In the genomic region with DNA sequence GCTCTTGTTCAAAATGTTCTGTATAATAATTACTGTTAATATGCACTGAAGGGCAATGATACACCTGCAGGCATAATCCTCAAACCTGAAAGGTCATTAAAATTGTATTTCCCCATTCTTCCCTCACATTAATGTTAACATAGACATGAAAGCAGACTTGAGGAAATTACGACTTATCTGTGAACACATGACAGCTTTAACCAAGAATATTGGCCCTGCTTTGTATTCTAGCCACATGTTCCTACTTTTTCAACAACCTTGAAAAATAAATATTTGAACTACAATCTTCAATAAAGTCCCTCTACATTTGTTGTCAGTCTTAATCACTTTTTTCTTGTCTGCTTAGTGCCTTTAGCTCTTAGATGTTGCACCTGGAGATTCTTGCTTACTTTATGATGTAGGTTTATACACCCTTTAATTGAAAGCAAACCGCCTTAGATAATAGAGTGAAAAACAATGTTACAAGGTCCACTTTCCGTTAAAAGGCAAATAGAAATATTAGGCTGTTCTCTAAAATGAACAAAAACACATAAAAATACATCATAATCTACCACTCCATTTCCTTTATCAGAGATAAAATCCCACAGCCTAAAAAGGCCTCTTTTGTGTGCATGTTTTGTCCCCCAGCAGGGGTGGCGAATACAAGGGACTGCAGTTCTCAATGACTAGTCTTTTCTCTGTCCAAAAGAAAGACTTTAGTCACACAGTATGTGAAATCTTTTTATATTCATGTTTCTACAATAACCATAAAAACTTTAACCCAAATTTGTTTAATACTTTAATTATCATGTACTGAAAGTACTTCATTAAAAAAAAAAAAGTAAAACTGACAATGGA, we compare ENCODE assay signal across 20 cellular contexts. TPM values are rescaled to one million over a fixed set of nuclear protein-coding genes. Genes with fewer than 3 reads are reported as not detected.
DNase-seq lines count a peak whose midpoint lies in the region; ATAC-seq, FAIRE-seq and TF ChIP-seq lines count a peak whose summit lies in the region.
"Had no signal": no experiment of that assay in that cellular context is flagged by ENCODE, and none has a peak within 500 bp of the region (broad histone marks: within the 10 kb centered on the region; RNA-seq: fewer than 3 reads in every experiment).

No MANE protein-coding gene starts in this region.

- H3K36me3 Mint-ChIP-seq in activated naive CD4-positive, alpha-beta T cell treated with anti-CD3 and anti-CD28 coated beads, Interleukin-2, amount 50 U/mL, for 24 hours, result peaks cover 25% of the 10 kb centered on the region
- H3K36me3 Mint-ChIP-seq in activated naive CD4-positive, alpha-beta T cell treated with anti-CD3 and anti-CD28 coated beads, Interleukin-2, amount 10 ng/mL, durations not matched to agents 7 days and 5 days, result peaks cover 60% of the 10 kb centered on the region
- H3K36me3 Mint-ChIP-seq in T-helper 17 cell (ENCODE audit: low read depth), result peaks cover 10% of the 10 kb centered on the region

- no peak for TF ChIP-seq EP300 in ovary (IDR thresholded peaks at IDR 0.05)

- H3K27ac Mint-ChIP-seq in activated naive CD4-positive, alpha-beta T cell treated with anti-CD3 and anti-CD28 coated beads, Interleukin-2, amount 50 U/mL, for 24 hours, result peak overlapping the region; percentile 59
- no peak overlapping the region for H3K27ac Mint-ChIP-seq in activated naive CD4-positive, alpha-beta T cell treated with anti-CD3 and anti-CD28 coated beads, Interleukin-2, amount 10 ng/mL, durations not matched to agents 7 days and 5 days
- peak overlapping the region; percentile 6 for H3K27ac Mint-ChIP-seq in T-helper 17 cell
- H3K27ac Mint-ChIP-seq: activated naive CD4-positive, alpha-beta T cell treated with anti-CD3 and anti-CD28 coated beads for 36 hours; IgD-negative memory B cell had no signal

- CTCF ChIA-PET in activated naive CD4-positive, alpha-beta T cell treated with anti-CD3 and anti-CD28 coated beads, Interleukin-2, amount 10 ng/mL, durations not matched to agents 7 days and 5 days (lab: Charles Lee), result interaction anchor here (1.1 kb wide), 1 partner anchor 12 kb away, joined by 3 read pairs; no protein-coding TSS in a partner anchor

- no peak for DNase-seq in activated naive CD4-positive, alpha-beta T cell treated with anti-CD3 and anti-CD28 coated beads, Interleukin-2, amount 10 ng/mL, durations not matched to agents 7 days and 5 days
- DNase-seq in T-helper 17 cell, result no peak
- DNase-seq in kidney, result no peak
- DNase-seq in superior temporal gyrus (ENCODE audit: extremely low spot score), result peak; percentile 73
- no peak for DNase-seq in OCI-M2 (lab: John Stamatoyannopoulos, UW; ENCODE audit: unreplicated experiment)
- DNase-seq in ovary, result no peak
- DNase-seq: activated naive CD4-positive, alpha-beta T cell treated with anti-CD3 and anti-CD28 coated beads for 36 hours; DMS79; heart left ventricle; mesenchymal stem cell; NCI-H2029; NCI-H446; spleen; stimulated activated CD8-positive, alpha-beta memory T cell treated with anti-CD3 and anti-CD28 coated beads, Interleukin-4, amount 100 ng/mL, for 48 hours had no signal

- H3K4me1 Mint-ChIP-seq in activated naive CD4-positive, alpha-beta T cell treated with anti-CD3 and anti-CD28 coated beads, Interleukin-2, amount 50 U/mL, for 24 hours, result peaks cover 30% of the 10 kb centered on the region
- peaks cover 16% of the 10 kb centered on the region for H3K4me1 Mint-ChIP-seq in activated naive CD4-positive, alpha-beta T cell treated with anti-CD3 and anti-CD28 coated beads, Interleukin-2, amount 10 ng/mL, durations not matched to agents 7 days and 5 days
- H3K4me1 Mint-ChIP-seq in T-helper 17 cell, result peaks cover 10% of the 10 kb centered on the region

- H3K4me3 Mint-ChIP-seq in activated naive CD4-positive, alpha-beta T cell treated with anti-CD3 and anti-CD28 coated beads, Interleukin-2, amount 50 U/mL, for 24 hours, result no peak overlapping the region
- no peak overlapping the region for H3K4me3 Mint-ChIP-seq in activated naive CD4-positive, alpha-beta T cell treated with anti-CD3 and anti-CD28 coated beads, Interleukin-2, amount 10 ng/mL, durations not matched to agents 7 days and 5 days
- no peak overlapping the region for H3K4me3 Mint-ChIP-seq in T-helper 17 cell
- H3K4me3 Mint-ChIP-seq: activated naive CD4-positive, alpha-beta T cell treated with anti-CD3 and anti-CD28 coated beads for 36 hours; CD14-positive monocyte; IgD-negative memory B cell had no signal

- intact Hi-C loops in kidney (cut with DNase I) (no loop called here), ovary (cut with DNase I) (no loop called here)

- no peaks in the 10 kb centered on the region for H3K27me3 Mint-ChIP-seq in activated naive CD4-positive, alpha-beta T cell treated with anti-CD3 and anti-CD28 coated beads, Interleukin-2, amount 50 U/mL, for 24 hours
- no peaks in the 10 kb centered on the region for H3K27me3 Mint-ChIP-seq in activated naive CD4-positive, alpha-beta T cell treated with anti-CD3 and anti-CD28 coated beads, Interleukin-2, amount 10 ng/mL, durations not matched to agents 7 days and 5 days
- H3K27me3 Mint-ChIP-seq in T-helper 17 cell, result no peaks in the 10 kb centered on the region
- H3K27me3 Mint-ChIP-seq: IgD-negative memory B cell had no signal

- WGBS in ovary, 3 donors, result 89 to 91% (median 89%) methylated on average over 4 of the region's 4 CpGs

- FAIRE-seq in kidney (lab: Jason Lieb, UNC), result peak; percentile 15

- no peaks in the 10 kb centered on the region for H3K27me3 ChIP-seq in ovary
- H3K27me3 ChIP-seq: heart left ventricle, spleen, suprapubic skin had no signal

- peaks cover 26 to 39% of the 10 kb centered on the region in 2 donors for H3K36me3 ChIP-seq in kidney (ENCODE audit: control insufficient read depth in 1 of 2, insufficient read depth in 2 of 2, low read length in 2 of 2)
- H3K36me3 ChIP-seq in ovary, result no peaks in the 10 kb centered on the region

- H3K4me3 ChIP-seq in kidney (ENCODE audit: low read length in 2 of 2) (no peak overlapping the region), ovary (no peak overlapping the region)
- H3K4me3 ChIP-seq: heart left ventricle, spleen, suprapubic skin had no signal

- no peak for TF ChIP-seq POLR2A in ovary (IDR thresholded peaks at IDR 0.05)

- H3K9me3 Mint-ChIP-seq in activated naive CD4-positive, alpha-beta T cell treated with anti-CD3 and anti-CD28 coated beads, Interleukin-2, amount 50 U/mL, for 24 hours, result no peaks in the 10 kb centered on the region
- no peaks in the 10 kb centered on the region for H3K9me3 Mint-ChIP-seq in activated naive CD4-positive, alpha-beta T cell treated with anti-CD3 and anti-CD28 coated beads, Interleukin-2, amount 10 ng/mL, durations not matched to agents 7 days and 5 days
- H3K9me3 Mint-ChIP-seq: activated naive CD4-positive, alpha-beta T cell treated with anti-CD3 and anti-CD28 coated beads for 36 hours; CD14-positive monocyte; IgD-negative memory B cell had no signal

- TF ChIP-seq CTCF in kidney (IDR thresholded peaks at IDR 0.05; ENCODE audit: borderline replicate concordance, extremely low read depth, insufficient read depth) (no peak), ovary (IDR thresholded peaks at IDR 0.05) (no peak)

- H3K9me3 ChIP-seq in T-helper 17 cell (ENCODE audit: control insufficient read depth, low read length, poor library complexity, severe bottlenecking) (no peaks in the 10 kb centered on the region), kidney (ENCODE audit: control insufficient read depth in 1 of 2, low read length in 2 of 2) (no peaks in the 10 kb centered on the region), ovary (no peaks in the 10 kb centered on the region)
- H3K9me3 ChIP-seq: heart left ventricle, spleen, suprapubic skin had no signal

- no peak overlapping the region for H3K9ac ChIP-seq in kidney (ENCODE audit: low read length in 2 of 2)

- no peak overlapping the region for H3K27ac ChIP-seq in kidney (ENCODE audit: low read depth in 2 of 2, low read length in 2 of 2)
- H3K27ac ChIP-seq in ovary, result no peak overlapping the region
- H3K27ac ChIP-seq: heart left ventricle, HL-60, spleen, suprapubic skin had no signal

- ATAC-seq in T-helper 17 cell (no peak), HG02973 (IDR thresholded peaks at IDR 0.05; ENCODE audit: unreplicated experiment) (no peak)
- ATAC-seq: heart left ventricle had no signal

- H3K4me1 ChIP-seq in kidney (ENCODE audit: control insufficient read depth in 1 of 2, insufficient read depth in 1 of 2, low read depth in 1 of 2, low read length in 2 of 2) (no peaks in the 10 kb centered on the region), ovary (ENCODE audit: insufficient read depth) (no peaks in the 10 kb centered on the region)
- H3K4me1 ChIP-seq: suprapubic skin had no signal

RNA-seq across cellular contexts. Expression of a gene that starts 55.9 kb away (rescaled TPM):
- total RNA-seq in T-helper 17 cell, result 100 to 1,000 TPM; 122 to 133 TPM
- total RNA-seq in kidney, result 42.4 TPM
- polyA plus RNA-seq in kidney (ENCODE audit: insufficient read depth, low read depth, low replicate concordance), result 11.2 TPM
- total RNA-seq in ovary, result 10 to 100 TPM; 30.1 to 51.0 (median 42.5) TPM
- 10 to 100 TPM; 17.5 to 28.9 TPM for polyA plus RNA-seq in ovary

RNA-seq across cellular contexts. Expression of a gene that starts 56.4 kb away (rescaled TPM):
- total RNA-seq in T-helper 17 cell, result 10 to 100 TPM; 13.1 to 14.9 TPM
- total RNA-seq in kidney, result 3.2 TPM
- 5.0 TPM for polyA plus RNA-seq in kidney (ENCODE audit: insufficient read depth, low read depth, low replicate concordance)
- 1 to 10 TPM; 4.0 to 7.5 (median 5.9) TPM for total RNA-seq in ovary
- polyA plus RNA-seq in ovary, result 1 to 10 TPM; 3.6 to 5.7 TPM
